ENCODE assay signal across 9 cellular contexts in the genomic region with DNA sequence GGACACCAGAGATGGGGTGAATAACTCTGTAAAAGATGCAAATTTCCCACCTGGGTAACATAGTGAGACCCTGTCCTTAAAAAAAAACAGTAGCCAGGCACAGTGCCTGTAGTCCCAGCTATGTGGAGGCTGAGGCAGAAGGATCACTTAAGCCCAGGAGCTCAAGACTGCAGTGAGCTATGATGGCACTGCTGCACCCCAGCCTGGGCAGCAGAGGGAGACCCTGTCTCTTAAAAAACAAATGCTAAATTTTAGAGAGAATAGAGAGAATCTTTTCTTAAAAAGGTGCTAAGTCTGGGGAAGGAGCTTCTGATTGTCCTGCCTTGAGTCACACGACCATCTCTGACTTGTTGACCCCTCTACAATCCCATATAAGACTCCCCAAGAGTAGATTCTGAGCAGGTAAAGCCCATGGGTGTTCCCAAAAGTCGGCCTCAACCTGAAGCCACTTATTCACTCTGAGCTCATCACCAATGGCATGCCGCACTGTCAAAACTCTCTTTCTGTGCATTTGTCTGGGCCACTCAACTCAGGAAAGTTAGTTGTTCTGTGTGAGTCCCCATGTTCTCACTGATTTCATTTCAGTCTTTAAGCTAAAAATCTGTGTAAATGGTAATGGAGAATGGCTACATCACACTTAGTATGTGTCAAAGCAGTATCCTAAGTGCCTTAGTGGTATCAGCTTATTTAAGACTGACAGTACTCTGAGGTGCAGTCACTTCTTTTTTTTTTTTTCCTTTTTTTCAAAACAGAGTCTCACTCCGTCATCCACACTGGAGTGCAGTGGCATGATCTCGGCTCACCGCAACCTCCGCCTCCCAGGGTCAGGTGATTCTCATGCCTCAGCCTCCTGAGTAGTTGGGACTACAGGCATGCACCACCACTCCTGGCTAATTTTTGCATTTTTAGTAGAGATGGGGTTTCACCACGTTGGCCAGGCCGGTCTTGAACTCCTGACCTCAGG. TPM values are rescaled to one million over a fixed set of nuclear protein-coding genes. Genes with fewer than 3 reads are reported as not detected.
A peak's percentile ranks its signal among the peaks of the same experiment; 100 is the strongest.
DNase-seq lines count a peak whose midpoint lies in the region; ATAC-seq and TF ChIP-seq lines count a peak whose summit lies in the region.
"Had no signal": no experiment of that assay in that cellular context is flagged by ENCODE, and none has a peak within 500 bp of the region (broad histone marks: within the 10 kb centered on the region; RNA-seq: fewer than 3 reads in every experiment).

No MANE protein-coding gene starts in this region.

- H3K4me3 Mint-ChIP-seq in CD8-positive, alpha-beta memory T cell = peak overlapping the region in 1 of 7 donors; percentile 40
- H3K4me3 Mint-ChIP-seq in T-helper 17 cell = no peak overlapping the region
- H3K4me3 Mint-ChIP-seq in naive thymus-derived CD4-positive, alpha-beta T cell = peak overlapping the region in 1 of 10 donors; percentile 1
- H3K4me3 Mint-ChIP-seq: WTC11 had no signal

- H3K27ac Mint-ChIP-seq in CD8-positive, alpha-beta memory T cell = peak overlapping the region in 7 of 8 donors; percentile 50 to 77 (median 64)
- peak overlapping the region; percentile 11 for H3K27ac Mint-ChIP-seq in T-helper 17 cell
- H3K27ac Mint-ChIP-seq in naive thymus-derived CD4-positive, alpha-beta T cell = peak overlapping the region in 6 of 9 donors; percentile 10 to 93 (median 59)
- H3K27ac Mint-ChIP-seq: WTC11 had no signal

- ATAC-seq in T-helper 17 cell = peak; percentile 27
- peak; percentile 43 for ATAC-seq in naive thymus-derived CD4-positive, alpha-beta T cell
- ATAC-seq: WTC11 had no signal

- peaks cover 54% of the 10 kb centered on the region for H3K4me1 ChIP-seq in CD8-positive, alpha-beta memory T cell (ENCODE audit: insufficient read depth, low read length)
- H3K4me1 ChIP-seq in naive thymus-derived CD4-positive, alpha-beta T cell (ENCODE audit: control insufficient read depth in 2 of 2, insufficient read depth in 2 of 2, low read length in 2 of 2) = peaks cover 26 to 27% of the 10 kb centered on the region in 2 donors
- H3K4me1 ChIP-seq in breast epithelium = no peaks in the 10 kb centered on the region

- intact Hi-C loops in naive thymus-derived CD4-positive, alpha-beta T cell (cut with micrococcal nuclease) = loop anchor here (1.0 kb wide), 4 partner anchors 73 to 159 kb away; no protein-coding TSS in a partner anchor
- intact Hi-C loops in breast epithelium (cut with DNase I; ENCODE audit: low total_unique reads) = no loop called here

- no peaks in the 10 kb centered on the region for H3K9me3 ChIP-seq in CD8-positive, alpha-beta memory T cell (ENCODE audit: low read length)
- no peaks in the 10 kb centered on the region for H3K9me3 ChIP-seq in T-helper 17 cell (ENCODE audit: control insufficient read depth, low read length, poor library complexity, severe bottlenecking)
- no peaks in the 10 kb centered on the region for H3K9me3 ChIP-seq in naive thymus-derived CD4-positive, alpha-beta T cell (ENCODE audit: control insufficient read depth in 2 of 3, low read length in 3 of 3)
- no peaks in the 10 kb centered on the region for H3K9me3 ChIP-seq in breast epithelium

- TF ChIP-seq CTCF in GM12875 (IDR thresholded peaks at IDR 0.05; ENCODE audit: borderline replicate concordance, insufficient read depth, low read depth, low read length) (peak; percentile 32; the same call in 1 of the 2 replicates), breast epithelium (IDR thresholded peaks at IDR 0.05) (no peak)

- H3K9me3 Mint-ChIP-seq in CD8-positive, alpha-beta memory T cell = no peaks in the 10 kb centered on the region
- no peaks in the 10 kb centered on the region for H3K9me3 Mint-ChIP-seq in naive thymus-derived CD4-positive, alpha-beta T cell
- H3K9me3 Mint-ChIP-seq: WTC11 had no signal

- peaks cover 0 to 21% (median 2%) of the 10 kb centered on the region in 3 donors for H3K36me3 Mint-ChIP-seq in CD8-positive, alpha-beta memory T cell
- no peaks in the 10 kb centered on the region for H3K36me3 Mint-ChIP-seq in T-helper 17 cell (ENCODE audit: low read depth)
- H3K36me3 Mint-ChIP-seq in naive thymus-derived CD4-positive, alpha-beta T cell = peaks cover 0 to 14% (median 0%) of the 10 kb centered on the region in 5 donors
- H3K36me3 Mint-ChIP-seq: WTC11 had no signal

- no peaks in the 10 kb centered on the region for H3K27me3 Mint-ChIP-seq in CD8-positive, alpha-beta memory T cell
- no peaks in the 10 kb centered on the region for H3K27me3 Mint-ChIP-seq in T-helper 17 cell
- no peaks in the 10 kb centered on the region for H3K27me3 Mint-ChIP-seq in naive thymus-derived CD4-positive, alpha-beta T cell

- H3K4me3 ChIP-seq in CD8-positive, alpha-beta memory T cell (ENCODE audit: low read length) = no peak overlapping the region
- H3K4me3 ChIP-seq in GM12875 (ENCODE audit: low read depth, low read length) = no peak overlapping the region
- H3K4me3 ChIP-seq in naive thymus-derived CD4-positive, alpha-beta T cell (ENCODE audit: low read length) = no peak overlapping the region
- H3K4me3 ChIP-seq in breast epithelium = no peak overlapping the region

- H3K27me3 ChIP-seq in CD8-positive, alpha-beta memory T cell (ENCODE audit: insufficient read depth, low read length, poor library complexity, severe bottlenecking) = no peaks in the 10 kb centered on the region
- no peaks in the 10 kb centered on the region for H3K27me3 ChIP-seq in naive thymus-derived CD4-positive, alpha-beta T cell (ENCODE audit: control insufficient read depth in 2 of 2, insufficient read depth in 2 of 2, low read length in 2 of 2)
- no peaks in the 10 kb centered on the region for H3K27me3 ChIP-seq in breast epithelium

- TF ChIP-seq POLR2A in breast epithelium (IDR thresholded peaks at IDR 0.05) = no peak

- H3K36me3 ChIP-seq in CD8-positive, alpha-beta memory T cell (ENCODE audit: insufficient read depth, low read length) = no peaks in the 10 kb centered on the region
- no peaks in the 10 kb centered on the region for H3K36me3 ChIP-seq in naive thymus-derived CD4-positive, alpha-beta T cell (ENCODE audit: control insufficient read depth in 2 of 3, insufficient read depth in 3 of 3, low read length in 3 of 3)
- no peaks in the 10 kb centered on the region for H3K36me3 ChIP-seq in breast epithelium

- H3K4me1 Mint-ChIP-seq in CD8-positive, alpha-beta memory T cell = peaks cover 72 to 87% (median 82%) of the 10 kb centered on the region in 3 donors
- H3K4me1 Mint-ChIP-seq in T-helper 17 cell = peaks cover 42% of the 10 kb centered on the region
- peaks cover 53 to 77% (median 71%) of the 10 kb centered on the region in 7 donors for H3K4me1 Mint-ChIP-seq in naive thymus-derived CD4-positive, alpha-beta T cell
- H3K4me1 Mint-ChIP-seq: WTC11 had no signal

- CTCF ChIA-PET in CD8-positive, alpha-beta memory T cell (lab: Charles Lee) = interaction anchor here (1.2 to 4.1 kb wide), 14 partner anchors 11 to 159 kb away, joined by 3 to 86 read pairs (median 4); no protein-coding TSS in a partner anchor
- CTCF ChIA-PET in naive thymus-derived CD4-positive, alpha-beta T cell (lab: Charles Lee) = interaction anchor here (0.5 to 10.5 kb wide), 16 partner anchors 8 to 376 kb away, joined by 3 to 224 read pairs (median 5); no protein-coding TSS in a partner anchor

- peak in 1 of 5 donors; percentile 28 for DNase-seq in CD8-positive, alpha-beta memory T cell
- DNase-seq in T-helper 17 cell = no peak
- peak in 5 of 9 donors; percentile 31 to 43 (median 35) for DNase-seq in naive thymus-derived CD4-positive, alpha-beta T cell
- no peak for DNase-seq in breast epithelium (ENCODE audit: low spot score in 2 of 2)
- no peak for DNase-seq in amniotic stem cell (lab: John Stamatoyannopoulos, UW)
- DNase-seq in hippocampal formation (lab: John Stamatoyannopoulos, UW) = no peak
- DNase-seq: NCI-H1092 had no signal

- no peak overlapping the region for H3K27ac ChIP-seq in CD8-positive, alpha-beta memory T cell (ENCODE audit: low read depth, low read length)
- H3K27ac ChIP-seq in naive thymus-derived CD4-positive, alpha-beta T cell (ENCODE audit: low read depth, low read length) = no peak overlapping the region
- H3K27ac ChIP-seq in breast epithelium = no peak overlapping the region

- POLR2A ChIA-PET in CD8-positive, alpha-beta memory T cell (lab: Charles Lee) = interaction anchor here (0.5 to 1.0 kb wide), 3 partner anchors 67 to 133 kb away, joined by 3 to 5 read pairs (median 5); no protein-coding TSS in a partner anchor
- POLR2A ChIA-PET in naive thymus-derived CD4-positive, alpha-beta T cell (lab: Charles Lee) = interaction anchor here (0.7 to 2.5 kb wide), 9 partner anchors 8 to 137 kb away, joined by 3 to 14 read pairs (median 3); no protein-coding TSS in a partner anchor

RNA-seq across cellular contexts. Expression of a gene that starts 41.6 kb away (rescaled TPM):
- total RNA-seq in CD8-positive, alpha-beta memory T cell = 10 to 100 TPM; 96.5 to 98.2 TPM
- 136 TPM for polyA plus RNA-seq in CD8-positive, alpha-beta memory T cell
- total RNA-seq in T-helper 17 cell (100 to 1,000 TPM; 122 to 137 TPM), breast epithelium (1 to 10 TPM; 1.3 to 5.3 (median 4.7) TPM)
- 100 to 1,000 TPM in 1 of 5 experiments, 10 to 100 TPM in 4; 72.5 to 180 (median 73.1) TPM for total RNA-seq in naive thymus-derived CD4-positive, alpha-beta T cell
- 10 to 100 TPM; 32.4 to 56.2 TPM for polyA plus RNA-seq in naive thymus-derived CD4-positive, alpha-beta T cell

Comparison
In these comparisons a context has a peak if more than half of its experiments do, and no peak if none do; other contexts are left out.
1. DNase-seq: peak in naive thymus-derived CD4-positive, alpha-beta T cell (5 of 9); none in T-helper 17 cell (0 of 3), breast epithelium (0 of 2), amniotic stem cell (single experiment) and hippocampal formation (0 of 2).
2. H3K27ac Mint-ChIP-seq: peak in every context shown above with its lines; median percentile 64 in CD8-positive, alpha-beta memory T cell; 59 in naive thymus-derived CD4-positive, alpha-beta T cell; 11 in T-helper 17 cell.
3. RNA of a gene that starts 41.6 kb away (total RNA-seq): 122 to 137 TPM in T-helper 17 cell, 96.5 to 98.2 TPM in CD8-positive, alpha-beta memory T cell and 72.5 to 180 TPM in naive thymus-derived CD4-positive, alpha-beta T cell; 1.3 to 5.3 TPM in breast epithelium; every median in the first group is over 10 times any median in the second.